21 cellular contexts compared by ENCODE assay signal in the genomic region with DNA sequence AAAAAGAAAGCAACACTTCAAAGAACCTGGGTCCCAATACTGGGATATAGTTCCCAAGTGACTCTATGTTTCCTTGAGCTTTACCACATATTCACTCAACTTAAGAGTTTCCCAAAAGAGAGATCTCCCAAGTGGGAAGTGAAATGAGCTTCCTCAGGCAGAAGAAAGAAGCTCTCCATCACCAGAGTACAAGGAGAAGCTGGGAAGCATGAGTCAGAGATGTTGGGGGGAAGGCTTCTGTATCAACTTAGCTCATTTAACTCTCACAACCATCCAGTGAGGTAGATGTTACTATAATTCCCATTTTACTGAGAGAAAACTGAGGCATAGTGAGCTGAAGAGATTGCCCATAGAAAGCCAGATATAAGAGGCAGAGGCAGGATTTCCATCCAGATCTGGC. TPM values are rescaled to one million over a fixed set of nuclear protein-coding genes. Genes with fewer than 3 reads are reported as not detected.
"Had no signal": no experiment of that assay in that cellular context is flagged by ENCODE, and none has a peak within 500 bp of the region (broad histone marks: within the 10 kb centered on the region; RNA-seq: fewer than 3 reads in every experiment).

No MANE protein-coding gene starts in this region.

- H3K4me1 ChIP-seq: colonic mucosa, psoas muscle, right lobe of liver, spleen had no signal

- FAIRE-seq: endothelial cell of umbilical vein had no signal

- DNase-seq: activated CD4-positive, alpha-beta T cell treated with anti-CD3 and anti-CD28 coated beads, Interleukin-2, amount 50 U/mL, for 48 hours; activated CD4-positive, CD25-positive, alpha-beta regulatory T cell treated with anti-CD3 and anti-CD28 coated beads, Interleukin-2, amount 50 U/mL, for 72 hours; activated CD8-positive, alpha-beta memory T cell treated with anti-CD3 and anti-CD28 coated beads, Interleukin-2, amount 10 ng/mL, durations not matched to agents 7 days and 5 days; activated effector memory CD4-positive, alpha-beta T cell treated with anti-CD3 and anti-CD28 coated beads, Interleukin-2, amount 50 U/mL, for 16 hours; activated T-cell treated with anti-CD3 and anti-CD28 coated beads, Interleukin-2, amount 50 U/mL, for 4 hours; anterior cingulate cortex; colonic mucosa; hypothalamus; left colon; naive thymus-derived CD8-positive, alpha-beta T cell; nucleus accumbens; psoas muscle; right lobe of liver; spleen; stimulated activated CD4-positive, alpha-beta T cell treated with anti-CD3 and anti-CD28 coated beads, Interleukin-2, amount 100 ng/mL, for 24 hours; stimulated activated naive CD4-positive, alpha-beta T cell had no signal

- ATAC-seq: activated CD8-positive, alpha-beta memory T cell treated with anti-CD3 and anti-CD28 coated beads, Interleukin-2, amount 10 ng/mL, durations not matched to agents 7 days and 5 days; activated naive CD4-positive, alpha-beta T cell treated with anti-CD3 and anti-CD28 coated beads, Interleukin-2, amount 50 U/mL, for 72 hours; activated T-cell treated with anti-CD3 and anti-CD28 coated beads, Interleukin-2, amount 50 U/mL, for 4 hours; left colon; naive thymus-derived CD8-positive, alpha-beta T cell; psoas muscle; right lobe of liver had no signal

- H3K9me3 ChIP-seq: colonic mucosa, psoas muscle, right lobe of liver, spleen had no signal

- H3K27ac ChIP-seq: colonic mucosa, psoas muscle, right lobe of liver, spleen had no signal

- H3K36me3 ChIP-seq: colonic mucosa, right lobe of liver, spleen had no signal

- H3K27me3 ChIP-seq: colonic mucosa, right lobe of liver, spleen had no signal

- H3K4me3 ChIP-seq: colonic mucosa, lung, psoas muscle, right lobe of liver, spleen had no signal

RNA-seq across cellular contexts. Expression of a gene that starts 47.0 kb away (rescaled TPM):
- total RNA-seq: activated CD8-positive, alpha-beta memory T cell treated with anti-CD3 and anti-CD28 coated beads, Interleukin-2, amount 10 ng/mL, durations not matched to agents 7 days and 5 days; activated naive CD4-positive, alpha-beta T cell treated with anti-CD3 and anti-CD28 coated beads, Interleukin-2, amount 50 U/mL, for 72 hours; activated T-cell treated with anti-CD3 and anti-CD28 coated beads, Interleukin-2, amount 50 U/mL, for 4 hours; cardiac septum; colonic mucosa; endothelial cell of umbilical vein; fibroblast of lung; left colon; lung; naive thymus-derived CD8-positive, alpha-beta T cell; psoas muscle; right lobe of liver; spleen had no signal
- polyA plus RNA-seq: endothelial cell of umbilical vein; fibroblast of lung; lung; naive thymus-derived CD8-positive, alpha-beta T cell; spleen had no signal
